17 cellular contexts compared by ENCODE assay signal in genomic region chr3:72658466-72659100, GRCh38.
DNase-seq lines count a peak whose midpoint lies in the region; ATAC-seq, FAIRE-seq and TF ChIP-seq lines count a peak whose summit lies in the region.
"Had no signal": no experiment of that assay in that cellular context is flagged by ENCODE, and none has a peak within 500 bp of the region (broad histone marks: within the 10 kb centered on the region; RNA-seq: fewer than 3 reads in every experiment).

No MANE protein-coding gene starts in this region.

- DNase-seq in NCI-H345 (lab: John Stamatoyannopoulos, UW): peak; percentile 15
- DNase-seq in NCI-H345 treated with DMSO at 0.1 percent for 48 hours (lab: John Stamatoyannopoulos, UW; ENCODE audit: unreplicated experiment): no peak
- peak; percentile 3 for DNase-seq in H7
- peak; percentile 85 for DNase-seq in bronchial epithelial cell (ENCODE audit: low read depth)
- no peak for DNase-seq in keratinocyte (ENCODE audit: low read depth, low spot score)
- DNase-seq in activated effector memory CD4-positive, alpha-beta T cell treated with anti-CD3 and anti-CD28 coated beads, Interleukin-2, amount 50 U/mL, for 16 hours: no peak
- DNase-seq: Caco-2, HFFc6 had no signal

- peaks cover 50% of the 10 kb centered on the region for H3K4me1 ChIP-seq in keratinocyte (ENCODE audit: control insufficient read depth, extremely low read depth, insufficient read depth, low read length)
- H3K4me1 ChIP-seq: Caco-2 had no signal

- no peak for FAIRE-seq in bronchial epithelial cell (lab: Jason Lieb, UNC)
- peak; percentile 17 for FAIRE-seq in keratinocyte (lab: Jason Lieb, UNC)
- FAIRE-seq: A204.1, G401.6 had no signal

- H3K9me1 ChIP-seq in keratinocyte (ENCODE audit: control insufficient read depth, extremely low read depth, insufficient read depth, low read length): no peaks in the 10 kb centered on the region

- H3K4me3 ChIP-seq in H7 (ENCODE audit: insufficient read depth, low read depth, low read length): no peak overlapping the region
- no peak overlapping the region for H3K4me3 ChIP-seq in bronchial epithelial cell (ENCODE audit: low read depth, low read length)
- H3K4me3 ChIP-seq in keratinocyte (ENCODE audit: control insufficient read depth in 2 of 3, extremely low read depth in 1 of 3, insufficient read depth in 2 of 3, low read depth in 1 of 3, low read length in 3 of 3): no peak overlapping the region
- H3K4me3 ChIP-seq: BLaER1, GM12878, GM23338, HAP-1 had no signal

- H3K27me3 ChIP-seq in H7 (ENCODE audit: control insufficient read depth, insufficient read depth, low read length): no peaks in the 10 kb centered on the region
- H3K27me3 ChIP-seq in bronchial epithelial cell (ENCODE audit: control insufficient read depth, insufficient read depth, low read length): no peaks in the 10 kb centered on the region
- H3K27me3 ChIP-seq in keratinocyte (ENCODE audit: control insufficient read depth, extremely low read depth, insufficient read depth, low read length): peaks cover 3% of the 10 kb centered on the region

- no peak for ATAC-seq in GM19455 (IDR thresholded peaks at IDR 0.05; ENCODE audit: unreplicated experiment)
- ATAC-seq: GM23338 had no signal

- H4K20me1 ChIP-seq in keratinocyte (ENCODE audit: control insufficient read depth, extremely low read depth, insufficient read depth, low read length): no peaks in the 10 kb centered on the region
- H4K20me1 ChIP-seq: BLaER1 had no signal

- no peak overlapping the region for H3K27ac ChIP-seq in keratinocyte (ENCODE audit: control insufficient read depth, insufficient read depth, low read length)
- H3K27ac ChIP-seq: 22Rv1, BLaER1, C4-2B had no signal

- no peak overlapping the region for H2AFZ ChIP-seq in keratinocyte (ENCODE audit: control insufficient read depth, low read length)
- H2AFZ ChIP-seq: GM23338 had no signal

- no peaks in the 10 kb centered on the region for H3K9me3 ChIP-seq in keratinocyte (ENCODE audit: control insufficient read depth, low read depth, low read length)
- H3K9me3 ChIP-seq: BLaER1, Caco-2, HAP-1 had no signal

- TF ChIP-seq CTCF in bronchial epithelial cell (IDR thresholded peaks at IDR 0.05; ENCODE audit: insufficient read depth, low read length, severe bottlenecking) (no peak), keratinocyte (optimal IDR thresholded peaks at IDR 0.05 in 1 of 3, IDR thresholded peaks at IDR 0.05 in 1 of 3, conservative IDR thresholded peaks at IDR 0.05 in 1 of 3; ENCODE audit: extremely low read depth in 1 of 3, insufficient read depth in 2 of 3, low read length in 3 of 3) (no peak)

- H3K79me2 ChIP-seq in keratinocyte (ENCODE audit: control insufficient read depth, insufficient read depth, low read length): no peaks in the 10 kb centered on the region

- peak overlapping the region; percentile 56 for H3K4me2 ChIP-seq in keratinocyte (ENCODE audit: control insufficient read depth, extremely low read depth, insufficient read depth, low read depth, low read length)
- H3K4me2 ChIP-seq: GM23338 had no signal

- dilution Hi-C loops in keratinocyte (cut with MboI; ENCODE audit: extremely low pct_ligation_motif_present, low sequenced_read_pairs): no loop called here

- H3K36me3 ChIP-seq in H7 (replicated peaks; ENCODE audit: control insufficient read depth, insufficient read depth, low read length) (no peaks in the 10 kb centered on the region), bronchial epithelial cell (ENCODE audit: control insufficient read depth, insufficient read depth, low read length) (no peaks in the 10 kb centered on the region), keratinocyte (ENCODE audit: control insufficient read depth in 2 of 2, extremely low read depth in 1 of 2, insufficient read depth in 2 of 2, low read length in 2 of 2) (no peaks in the 10 kb centered on the region)
- H3K36me3 ChIP-seq: BLaER1, HAP-1 had no signal

- no peak overlapping the region for H3K9ac ChIP-seq in keratinocyte (ENCODE audit: control insufficient read depth, extremely low read depth, insufficient read depth, low read length)
- H3K9ac ChIP-seq: BLaER1 had no signal

Comparison
In these comparisons a context has a peak if more than half of its experiments do, and no peak if none do; other contexts are left out.
1. DNase-seq: peak in NCI-H345 (single experiment), H7 (single experiment) and bronchial epithelial cell (single experiment); none in NCI-H345 treated with DMSO at 0.1 percent for 48 hours (single experiment), keratinocyte (single experiment) and activated effector memory CD4-positive, alpha-beta T cell treated with anti-CD3 and anti-CD28 coated beads, Interleukin-2, amount 50 U/mL, for 16 hours (single experiment).